11 cellular contexts compared by ENCODE assay signal in genomic region chr6:35494161-35494563, GRCh38. TPM values are rescaled to one million over a fixed set of nuclear protein-coding genes. Genes with fewer than 3 reads are reported as not detected.
A peak's percentile ranks its signal among the peaks of the same experiment; 100 is the strongest.
DNase-seq lines count a peak whose midpoint lies in the region; ATAC-seq and TF ChIP-seq lines count a peak whose summit lies in the region.
"Had no signal": no experiment of that assay in that cellular context is flagged by ENCODE, and none has a peak within 500 bp of the region (broad histone marks: within the 10 kb centered on the region; RNA-seq: fewer than 3 reads in every experiment).

No MANE protein-coding gene starts in this region.

- H3K4me2 ChIP-seq in neuronal stem cell (ENCODE audit: insufficient read depth, low read length, poor library complexity, severe bottlenecking) = no peak overlapping the region

- H3K36me3 ChIP-seq in CD4-positive, CD25-positive, alpha-beta regulatory T cell (ENCODE audit: control insufficient read depth, insufficient read depth, low read length) = no peaks in the 10 kb centered on the region
- H3K36me3 ChIP-seq in endodermal cell (ENCODE audit: control insufficient read depth, insufficient read depth, low read length) = no peaks in the 10 kb centered on the region
- H3K36me3 ChIP-seq in neuronal stem cell (replicated peaks in 1 of 2; ENCODE audit: control insufficient read depth in 2 of 2, insufficient read depth in 2 of 2, low read length in 2 of 2) = peaks cover 0 to 3% of the 10 kb centered on the region in 2 donors

- no peak overlapping the region for H3K4ac ChIP-seq in neuronal stem cell (ENCODE audit: low read length)

- H3K4me1 ChIP-seq in CD4-positive, CD25-positive, alpha-beta regulatory T cell (ENCODE audit: control insufficient read depth, insufficient read depth, low read length, poor library complexity, severe bottlenecking) = peaks cover 17% of the 10 kb centered on the region
- H3K4me1 ChIP-seq in endodermal cell (ENCODE audit: control insufficient read depth, insufficient read depth, low read length) = peaks cover 31% of the 10 kb centered on the region
- peaks cover 68 to 69% of the 10 kb centered on the region in 2 donors for H3K4me1 ChIP-seq in neuronal stem cell (ENCODE audit: control insufficient read depth in 2 of 2, insufficient read depth in 1 of 2, low read depth in 1 of 2, low read length in 2 of 2)

- H3K4me3 Mint-ChIP-seq in CD4-positive, CD25-positive, alpha-beta regulatory T cell = peak overlapping the region in 3 of 4 donors; percentile 26 to 53 (median 32)
- no peak overlapping the region for H3K4me3 Mint-ChIP-seq in endodermal cell
- H3K4me3 Mint-ChIP-seq in activated naive CD4-positive, alpha-beta T cell treated with anti-CD3 and anti-CD28 coated beads, Interleukin-2, amount 10 ng/mL, durations not matched to agents 7 days and 5 days = no peak overlapping the region
- H3K4me3 Mint-ChIP-seq: activated B cell treated with CpG ODN at 0.5 μM for 24 hours; activated naive CD8-positive, alpha-beta T cell treated with anti-CD3 and anti-CD28 coated beads, Interleukin-2, amount 10 ng/mL, durations not matched to agents 7 days and 5 days had no signal

- H2AK5ac ChIP-seq in neuronal stem cell (ENCODE audit: low read depth, low read length) = peak overlapping the region; percentile 83

- no peak for TF ChIP-seq CTCF in endodermal cell (conservative IDR thresholded peaks at IDR 0.05)

- H3K23ac ChIP-seq in neuronal stem cell (ENCODE audit: low read depth, low read length, poor library complexity) = no peak overlapping the region

- H3K4me1 Mint-ChIP-seq in CD4-positive, CD25-positive, alpha-beta regulatory T cell = peaks cover 0 to 27% (median 4%) of the 10 kb centered on the region in 4 donors
- peaks cover 53% of the 10 kb centered on the region for H3K4me1 Mint-ChIP-seq in endodermal cell
- H3K4me1 Mint-ChIP-seq in activated naive CD4-positive, alpha-beta T cell treated with anti-CD3 and anti-CD28 coated beads, Interleukin-2, amount 10 ng/mL, durations not matched to agents 7 days and 5 days = peaks cover 16% of the 10 kb centered on the region

- H3K4me3 ChIP-seq in CD4-positive, CD25-positive, alpha-beta regulatory T cell (ENCODE audit: low read depth, low read length) = no peak overlapping the region
- H3K4me3 ChIP-seq in endodermal cell (ENCODE audit: low read length) = no peak overlapping the region
- peak overlapping the region; percentile 3 to 15 for H3K4me3 ChIP-seq in neuronal stem cell (ENCODE audit: low read length in 2 of 2)

- H3K27ac ChIP-seq in CD4-positive, CD25-positive, alpha-beta regulatory T cell (ENCODE audit: insufficient read depth, low read length, poor library complexity, severe bottlenecking) = no peak overlapping the region
- H3K27ac ChIP-seq in endodermal cell (ENCODE audit: low read depth, low read length) (peak overlapping the region; percentile 24), neuronal stem cell (replicated peaks; ENCODE audit: low read length) (peak overlapping the region; percentile 12)

- peak overlapping the region; percentile 84 for H4K8ac ChIP-seq in neuronal stem cell (ENCODE audit: low read depth, low read length)

- peak overlapping the region; percentile 89 for H3K18ac ChIP-seq in neuronal stem cell (ENCODE audit: low read length)

- no peaks in the 10 kb centered on the region for H3K36me3 Mint-ChIP-seq in CD4-positive, CD25-positive, alpha-beta regulatory T cell
- no peaks in the 10 kb centered on the region for H3K36me3 Mint-ChIP-seq in endodermal cell (ENCODE audit: low read depth)
- no peaks in the 10 kb centered on the region for H3K36me3 Mint-ChIP-seq in activated naive CD4-positive, alpha-beta T cell treated with anti-CD3 and anti-CD28 coated beads, Interleukin-2, amount 10 ng/mL, durations not matched to agents 7 days and 5 days
- H3K36me3 Mint-ChIP-seq: activated naive CD8-positive, alpha-beta T cell treated with anti-CD3 and anti-CD28 coated beads, Interleukin-2, amount 10 ng/mL, durations not matched to agents 7 days and 5 days had no signal

- peaks cover 14% of the 10 kb centered on the region for H3K79me1 ChIP-seq in neuronal stem cell (ENCODE audit: low read depth, low read length)

- no peak overlapping the region for H2BK120ac ChIP-seq in neuronal stem cell (ENCODE audit: low read depth, low read length)

- peak overlapping the region; percentile 33 for H2BK5ac ChIP-seq in neuronal stem cell (ENCODE audit: low read length)

- H3K27me3 ChIP-seq in CD4-positive, CD25-positive, alpha-beta regulatory T cell (ENCODE audit: control insufficient read depth, insufficient read depth, low read length) = peaks cover 7% of the 10 kb centered on the region
- no peaks in the 10 kb centered on the region for H3K27me3 ChIP-seq in endodermal cell (ENCODE audit: control insufficient read depth, insufficient read depth, low read length, poor library complexity, severe bottlenecking)
- H3K27me3 ChIP-seq in neuronal stem cell (ENCODE audit: control insufficient read depth in 3 of 3, insufficient read depth in 3 of 3, low read depth in 1 of 3, low read length in 3 of 3) = no peaks in the 10 kb centered on the region

- no peak for DNase-seq in CD4-positive, CD25-positive, alpha-beta regulatory T cell
- DNase-seq in Kasumi-1 (lab: John Stamatoyannopoulos, UW) (peak; percentile 95), endodermal cell (no peak), neuronal stem cell (ENCODE audit: low spot score) (no peak), mucosa of gallbladder (ENCODE audit: low spot score) (no peak), hippocampal formation (lab: John Stamatoyannopoulos, UW) (no peak)
- no peak for DNase-seq in activated naive CD4-positive, alpha-beta T cell treated with anti-CD3 and anti-CD28 coated beads, Interleukin-2, amount 10 ng/mL, durations not matched to agents 7 days and 5 days
- DNase-seq: activated B cell treated with CpG ODN at 0.5 μM for 24 hours; activated naive CD8-positive, alpha-beta T cell treated with anti-CD3 and anti-CD28 coated beads, Interleukin-2, amount 10 ng/mL, durations not matched to agents 7 days and 5 days; NCI-H446 had no signal

- no peak overlapping the region for H3K9ac ChIP-seq in endodermal cell (ENCODE audit: extremely low read depth, low read length, poor library complexity, severe bottlenecking)
- peak overlapping the region; percentile 65 for H3K9ac ChIP-seq in neuronal stem cell (ENCODE audit: low read depth, low read length, poor library complexity)

- 39 to 40% methylated on average over 2 to 3 of the region's 4 CpGs for WGBS in endodermal cell (ENCODE audit: insufficient coverage in 1 of 2, insufficient read length in 1 of 2), 2 experiments
- WGBS in neuronal stem cell (ENCODE audit: extremely low coverage in 2 of 2, insufficient read length in 2 of 2, insufficient replicate concordance in 1 of 2), 2 donors = no CpG with 5 or more reads among the region's 4 CpGs

- no peak overlapping the region for H3K14ac ChIP-seq in neuronal stem cell (ENCODE audit: low read length)

- no peak overlapping the region for H2AFZ ChIP-seq in neuronal stem cell (ENCODE audit: low read length)

- peak overlapping the region; percentile 73 for H2BK15ac ChIP-seq in neuronal stem cell (ENCODE audit: low read length)

- H4K91ac ChIP-seq in neuronal stem cell (ENCODE audit: low read depth, low read length, poor library complexity) = no peak overlapping the region

- H3K9me3 Mint-ChIP-seq in CD4-positive, CD25-positive, alpha-beta regulatory T cell = peaks cover 0 to 2% (median 0%) of the 10 kb centered on the region in 7 donors
- no peaks in the 10 kb centered on the region for H3K9me3 Mint-ChIP-seq in endodermal cell
- H3K9me3 Mint-ChIP-seq in activated naive CD4-positive, alpha-beta T cell treated with anti-CD3 and anti-CD28 coated beads, Interleukin-2, amount 10 ng/mL, durations not matched to agents 7 days and 5 days = no peaks in the 10 kb centered on the region
- H3K9me3 Mint-ChIP-seq: activated B cell treated with CpG ODN at 0.5 μM for 24 hours; activated naive CD8-positive, alpha-beta T cell treated with anti-CD3 and anti-CD28 coated beads, Interleukin-2, amount 10 ng/mL, durations not matched to agents 7 days and 5 days had no signal

- ATAC-seq in CD4-positive, CD25-positive, alpha-beta regulatory T cell (ENCODE audit: low read depth in 2 of 2) = no peak
- no peak for ATAC-seq in activated CD4-positive, CD25-positive, alpha-beta regulatory T cell treated with anti-CD3 and anti-CD28 coated beads, Interleukin-2, amount 50 U/mL, for 24 hours

- peaks cover 20% of the 10 kb centered on the region for H3K27me3 Mint-ChIP-seq in CD4-positive, CD25-positive, alpha-beta regulatory T cell
- peaks cover 9% of the 10 kb centered on the region for H3K27me3 Mint-ChIP-seq in endodermal cell (ENCODE audit: insufficient read depth)
- peaks cover 75% of the 10 kb centered on the region for H3K27me3 Mint-ChIP-seq in activated naive CD4-positive, alpha-beta T cell treated with anti-CD3 and anti-CD28 coated beads, Interleukin-2, amount 10 ng/mL, durations not matched to agents 7 days and 5 days

- CTCF ChIA-PET in activated naive CD4-positive, alpha-beta T cell treated with anti-CD3 and anti-CD28 coated beads, Interleukin-2, amount 10 ng/mL, durations not matched to agents 7 days and 5 days (lab: Charles Lee) = interaction anchor here (0.9 kb wide), 1 partner anchor 29 kb away, joined by 3 read pairs; no protein-coding TSS in a partner anchor

- H3K27ac Mint-ChIP-seq in CD4-positive, CD25-positive, alpha-beta regulatory T cell = peak overlapping the region in 1 of 3 donors; percentile 47
- H3K27ac Mint-ChIP-seq in endodermal cell = no peak overlapping the region
- no peak overlapping the region for H3K27ac Mint-ChIP-seq in activated naive CD4-positive, alpha-beta T cell treated with anti-CD3 and anti-CD28 coated beads, Interleukin-2, amount 10 ng/mL, durations not matched to agents 7 days and 5 days
- H3K27ac Mint-ChIP-seq: activated B cell treated with CpG ODN at 0.5 μM for 24 hours; activated naive CD8-positive, alpha-beta T cell treated with anti-CD3 and anti-CD28 coated beads, Interleukin-2, amount 10 ng/mL, durations not matched to agents 7 days and 5 days had no signal

- H2BK12ac ChIP-seq in neuronal stem cell (ENCODE audit: low read length) = peak overlapping the region; percentile 35

- H3K9me3 ChIP-seq in CD4-positive, CD25-positive, alpha-beta regulatory T cell (ENCODE audit: control insufficient read depth in 2 of 2, low read length in 2 of 2) = no peaks in the 10 kb centered on the region
- H3K9me3 ChIP-seq in endodermal cell (ENCODE audit: control insufficient read depth, low read length) = no peaks in the 10 kb centered on the region
- H3K9me3 ChIP-seq in neuronal stem cell (replicated peaks in 1 of 2; ENCODE audit: control insufficient read depth in 2 of 2, insufficient read depth in 1 of 2, low read depth in 1 of 2, low read length in 2 of 2) = peaks cover 0 to 2% of the 10 kb centered on the region in 2 donors

RNA-seq across cellular contexts. Expression of gene TEAD3, which starts 2.7 kb away (rescaled TPM):
- not detected for total RNA-seq in CD4-positive, CD25-positive, alpha-beta regulatory T cell
- under 1 TPM in 3 of 4 donors, not detected in 1; 0.18 to 0.24 (median 0.20) TPM for polyA plus RNA-seq in CD4-positive, CD25-positive, alpha-beta regulatory T cell
- total RNA-seq in endodermal cell (10 to 100 TPM; 22.7 to 29.2 TPM), mucosa of gallbladder (45.3 TPM)
- 32.4 TPM for polyA plus RNA-seq in endodermal cell (2013, experiment 1 of 2)
- polyA plus RNA-seq in endodermal cell (2013, experiment 2 of 2) = 30.3 TPM
- 37.2 TPM for polyA plus RNA-seq in neuronal stem cell (2013, experiment 1 of 2)
- polyA plus RNA-seq in neuronal stem cell (2013, experiment 2 of 2) = 37.9 TPM

RNA-seq across cellular contexts. Expression of gene TULP1, which starts 18.5 kb away (rescaled TPM):
- total RNA-seq in CD4-positive, CD25-positive, alpha-beta regulatory T cell = not detected
- not detected for polyA plus RNA-seq in CD4-positive, CD25-positive, alpha-beta regulatory T cell
- total RNA-seq in endodermal cell = 1 to 10 TPM in 1 of 2 donors, under 1 TPM in 1; 0.29 to 4.0 TPM
- 0.25 TPM for polyA plus RNA-seq in endodermal cell (2013, experiment 1 of 2)
- 0.12 TPM for polyA plus RNA-seq in endodermal cell (2013, experiment 2 of 2)
- 2.8 TPM for polyA plus RNA-seq in neuronal stem cell (2013, experiment 1 of 2)
- 2.3 TPM for polyA plus RNA-seq in neuronal stem cell (2013, experiment 2 of 2)
- total RNA-seq in mucosa of gallbladder = not detected
- total RNA-seq: activated B cell treated with CpG ODN at 0.5 μM for 24 hours; activated naive CD8-positive, alpha-beta T cell treated with anti-CD3 and anti-CD28 coated beads, Interleukin-2, amount 10 ng/mL, durations not matched to agents 7 days and 5 days had no signal

RNA-seq across cellular contexts. Expression of gene RPL10A, which starts 26.0 kb away (rescaled TPM):
- total RNA-seq in CD4-positive, CD25-positive, alpha-beta regulatory T cell = 1,327 TPM
- polyA plus RNA-seq in CD4-positive, CD25-positive, alpha-beta regulatory T cell = 1,000 to 10,000 TPM in 2 of 4 donors, 100 to 1,000 TPM in 2; 848 to 1,343 (median 1,026) TPM
- 1,000 to 10,000 TPM; 1,411 to 1,652 TPM for total RNA-seq in endodermal cell
- polyA plus RNA-seq in endodermal cell (2013, experiment 1 of 2) = 1,752 TPM
- polyA plus RNA-seq in endodermal cell (2013, experiment 2 of 2) = 1,640 TPM
- polyA plus RNA-seq in neuronal stem cell (2013, experiment 1 of 2) = 2,893 TPM
- 2,832 TPM for polyA plus RNA-seq in neuronal stem cell (2013, experiment 2 of 2)
- 921 TPM for total RNA-seq in mucosa of gallbladder

RNA-seq across cellular contexts. Expression of gene FANCE, which starts 42.0 kb away (rescaled TPM):
- total RNA-seq in CD4-positive, CD25-positive, alpha-beta regulatory T cell = 5.5 TPM
- polyA plus RNA-seq in CD4-positive, CD25-positive, alpha-beta regulatory T cell = 1 to 10 TPM; 4.8 to 6.6 (median 5.2) TPM
- 10 to 100 TPM; 13.5 to 16.4 TPM for total RNA-seq in endodermal cell
- polyA plus RNA-seq in endodermal cell (2013, experiment 1 of 2) = 13.3 TPM
- polyA plus RNA-seq in endodermal cell (2013, experiment 2 of 2) = 14.2 TPM
- 8.9 TPM for polyA plus RNA-seq in neuronal stem cell (2013, experiment 1 of 2)
- 8.3 TPM for polyA plus RNA-seq in neuronal stem cell (2013, experiment 2 of 2)
- total RNA-seq in mucosa of gallbladder = 2.6 TPM

Comparison
In these comparisons a context has a peak if more than half of its experiments do, and no peak if none do; other contexts are left out.
1. DNase-seq: peak in Kasumi-1 (2 of 2); none in CD4-positive, CD25-positive, alpha-beta regulatory T cell (0 of 3), endodermal cell (single experiment), neuronal stem cell (single experiment), mucosa of gallbladder (single experiment), hippocampal formation (0 of 2) and activated naive CD4-positive, alpha-beta T cell treated with anti-CD3 and anti-CD28 coated beads, Interleukin-2, amount 10 ng/mL, durations not matched to agents 7 days and 5 days (single experiment).
2. H3K4me3 ChIP-seq: peak in neuronal stem cell (2 of 2); none in CD4-positive, CD25-positive, alpha-beta regulatory T cell (single experiment) and endodermal cell (single experiment).
3. H3K4me3 Mint-ChIP-seq: peak in CD4-positive, CD25-positive, alpha-beta regulatory T cell (3 of 4); none in endodermal cell (single experiment) and activated naive CD4-positive, alpha-beta T cell treated with anti-CD3 and anti-CD28 coated beads, Interleukin-2, amount 10 ng/mL, durations not matched to agents 7 days and 5 days (single experiment).
4. RNA of gene TEAD3, which starts 2.7 kb away (total RNA-seq): 45.3 TPM in mucosa of gallbladder (single experiment) and 22.7 to 29.2 TPM in endodermal cell; not detected in CD4-positive, CD25-positive, alpha-beta regulatory T cell (single experiment); every median in the first group is over 10 times any median in the second.